ENCODE assay signal across 10 cellular contexts in the genomic region with DNA sequence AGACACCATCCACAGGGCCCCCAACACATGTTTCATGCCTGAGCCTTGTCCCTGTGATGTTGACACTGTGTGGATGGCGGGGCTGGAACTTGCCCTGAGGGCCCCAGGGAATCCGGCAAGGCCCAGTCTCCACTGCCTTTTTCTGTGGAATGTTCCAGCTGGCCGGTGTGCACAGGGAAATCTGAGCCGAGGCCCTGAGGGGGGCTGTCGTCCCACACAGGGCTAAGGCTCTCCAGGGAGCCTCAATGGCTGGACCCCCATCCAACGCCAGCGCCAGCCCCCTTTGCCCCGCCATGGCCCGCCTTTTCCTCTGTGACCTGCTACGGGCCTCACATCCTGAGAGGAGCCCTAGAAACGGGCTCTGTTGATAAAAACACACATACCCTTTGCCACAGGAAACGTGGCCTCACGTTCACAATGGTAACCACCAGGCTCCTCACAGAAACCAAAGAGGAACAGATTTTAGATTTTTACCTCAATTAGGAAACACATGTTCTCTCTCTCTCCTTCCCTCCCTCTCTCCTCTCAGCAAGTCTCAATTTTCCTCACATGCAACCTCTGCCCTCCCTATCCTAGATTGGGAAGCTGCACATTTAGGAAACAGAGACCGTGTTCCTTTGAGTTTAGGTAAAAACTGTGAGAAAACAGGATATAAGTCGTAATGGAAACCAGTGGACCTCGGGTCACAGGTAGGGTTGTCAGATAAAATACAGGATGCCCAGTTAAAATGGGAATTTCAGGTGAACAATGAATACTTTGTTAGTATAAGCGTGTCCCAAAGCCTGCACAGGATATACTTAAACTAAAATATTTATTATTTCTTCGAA. TPM values are rescaled to one million over a fixed set of nuclear protein-coding genes. Genes with fewer than 3 reads are reported as not detected.
A peak's percentile ranks its signal among the peaks of the same experiment; 100 is the strongest.
DNase-seq lines count a peak whose midpoint lies in the region; ATAC-seq, FAIRE-seq and TF ChIP-seq lines count a peak whose summit lies in the region.
"Had no signal": no experiment of that assay in that cellular context is flagged by ENCODE, and none has a peak within 500 bp of the region (broad histone marks: within the 10 kb centered on the region; RNA-seq: fewer than 3 reads in every experiment).

No MANE protein-coding gene starts in this region.

- H3K4me1 ChIP-seq in CD4-positive, alpha-beta memory T cell (ENCODE audit: insufficient read depth, low read length) = peaks cover 92% of the 10 kb centered on the region
- H3K4me1 ChIP-seq in gastrocnemius medialis = peaks cover 22 to 46% of the 10 kb centered on the region in 2 donors

- peak overlapping the region; percentile 96 to 100 (median 100) for H3K27ac Mint-ChIP-seq in CD4-positive, alpha-beta memory T cell
- peak overlapping the region; percentile 91 for H3K27ac Mint-ChIP-seq in T-helper 1 cell treated with Interleukin-12 subunit alpha and Interleukin-12 subunit beta and Interleukin-4 antibody, amounts not matched to agents 30 μg/mL and 1 μg/mL, for 36 hours
- H3K27ac Mint-ChIP-seq in activated naive CD8-positive, alpha-beta T cell = peak overlapping the region; percentile 99
- H3K27ac Mint-ChIP-seq: H9 had no signal

- H3K27ac ChIP-seq in CD4-positive, alpha-beta memory T cell (ENCODE audit: low read depth, low read length) = peak overlapping the region; percentile 93
- peak overlapping the region; percentile 7 to 59 (median 38) for H3K27ac ChIP-seq in gastrocnemius medialis

- H3K4me1 Mint-ChIP-seq in CD4-positive, alpha-beta memory T cell = peaks cover 72 to 97% (median 88%) of the 10 kb centered on the region in 4 donors
- peaks cover 49% of the 10 kb centered on the region for H3K4me1 Mint-ChIP-seq in T-helper 1 cell treated with Interleukin-12 subunit alpha and Interleukin-12 subunit beta and Interleukin-4 antibody, amounts not matched to agents 30 μg/mL and 1 μg/mL, for 36 hours (ENCODE audit: low read depth)
- peaks cover 95% of the 10 kb centered on the region for H3K4me1 Mint-ChIP-seq in activated naive CD8-positive, alpha-beta T cell (ENCODE audit: low read depth)
- H3K4me1 Mint-ChIP-seq: H9 had no signal

- POLR2A ChIA-PET in CD4-positive, alpha-beta memory T cell (lab: Charles Lee; ENCODE audit: partially characterized antibody) = interaction anchor here (0.9 to 11.4 kb wide), 10 partner anchors 9 to 498 kb away, joined by 3 to 352 read pairs (median 4); a partner anchor contains a TSS

- CTCF ChIA-PET in CD4-positive, alpha-beta memory T cell (lab: Charles Lee; ENCODE audit: partially characterized antibody) = interaction anchor here (1.4 to 9.4 kb wide), 3 partner anchors 15 to 57 kb away, joined by 4 to 85 read pairs (median 5); a partner anchor contains a TSS

- peaks cover 0 to 8% (median 3%) of the 10 kb centered on the region in 8 donors for H3K9me3 Mint-ChIP-seq in CD4-positive, alpha-beta memory T cell
- H3K9me3 Mint-ChIP-seq in T-helper 1 cell treated with Interleukin-12 subunit alpha and Interleukin-12 subunit beta and Interleukin-4 antibody, amounts not matched to agents 30 μg/mL and 1 μg/mL, for 36 hours = no peaks in the 10 kb centered on the region
- H3K9me3 Mint-ChIP-seq in activated naive CD8-positive, alpha-beta T cell (ENCODE audit: low read depth) = no peaks in the 10 kb centered on the region
- H3K9me3 Mint-ChIP-seq: H9 had no signal

- TF ChIP-seq POLR2A in gastrocnemius medialis (IDR thresholded peaks at IDR 0.05) = no peak

- DNase-seq in CD4-positive, alpha-beta memory T cell = peak; percentile 88 to 93 (median 91)
- peak in 1 of 2 donors; percentile 19 for DNase-seq in gastrocnemius medialis
- no peak for DNase-seq in GM13977 (ENCODE audit: low spot score)
- no peak for DNase-seq in GM19239 (ENCODE audit: insufficient read length, low spot score)
- no peak for DNase-seq in G401 (ENCODE audit: low spot score)
- no peak for DNase-seq in mesenteric fat pad (ENCODE audit: low spot score)
- DNase-seq: H9, NCI-H510A treated with DMSO at 0.1 percent for 48 hours had no signal

- ATAC-seq in gastrocnemius medialis = no peak

- in situ Hi-C loops in gastrocnemius medialis (cut with MboI; ENCODE audit: low sequenced_read_pairs in 4 of 4) = no loop called here
- in situ Hi-C loops in GM13977 (cut with MboI; ENCODE audit: low pct_unique_long_range_greater_than_20kb, low sequenced_read_pairs, unreplicated experiment) = no loop called here
- in situ Hi-C loops in G401 (cut with HindIII; ENCODE audit: low sequenced_read_pairs) = no loop called here

- TF ChIP-seq CTCF in gastrocnemius medialis (IDR thresholded peaks at IDR 0.05 in 4 of 5, conservative IDR thresholded peaks at IDR 0.05 in 1 of 5) (no peak), GM13977 (IDR thresholded peaks at IDR 0.05; ENCODE audit: extremely low read depth, insufficient read depth, missing control alignments) (no peak)

- intact Hi-C loops in CD4-positive, alpha-beta memory T cell (cut with micrococcal nuclease) = loop anchor here (1.0 to 5.0 kb wide), 5 partner anchors 9 to 498 kb away; a partner anchor contains a TSS
- intact Hi-C loops in gastrocnemius medialis (cut with DNase I; ENCODE audit: low total_unique reads) = loop anchor here (5.0 kb wide), 1 partner anchor 278 kb away; no protein-coding TSS in a partner anchor

- peak overlapping the region in 1 of 2 donors; percentile 2 for H3K4me3 ChIP-seq in CD4-positive, alpha-beta memory T cell (ENCODE audit: low read length in 2 of 2)
- no peak overlapping the region for H3K4me3 ChIP-seq in gastrocnemius medialis

- H3K36me3 ChIP-seq in CD4-positive, alpha-beta memory T cell (ENCODE audit: insufficient read depth, low read length) = no peaks in the 10 kb centered on the region
- H3K36me3 ChIP-seq in gastrocnemius medialis = no peaks in the 10 kb centered on the region

- no peak for FAIRE-seq in GM19239 (lab: Jason Lieb, UNC)

- no peaks in the 10 kb centered on the region for H3K9me3 ChIP-seq in CD4-positive, alpha-beta memory T cell (ENCODE audit: control insufficient read depth in 1 of 2, low read length in 2 of 2)
- H3K9me3 ChIP-seq in gastrocnemius medialis = no peaks in the 10 kb centered on the region

- H3K4me3 Mint-ChIP-seq in CD4-positive, alpha-beta memory T cell = peak overlapping the region; percentile 73 to 91 (median 80)
- peak overlapping the region; percentile 67 for H3K4me3 Mint-ChIP-seq in T-helper 1 cell treated with Interleukin-12 subunit alpha and Interleukin-12 subunit beta and Interleukin-4 antibody, amounts not matched to agents 30 μg/mL and 1 μg/mL, for 36 hours
- peak overlapping the region; percentile 73 for H3K4me3 Mint-ChIP-seq in activated naive CD8-positive, alpha-beta T cell
- H3K4me3 Mint-ChIP-seq: H9 had no signal

- no peaks in the 10 kb centered on the region for H3K27me3 Mint-ChIP-seq in CD4-positive, alpha-beta memory T cell
- H3K27me3 Mint-ChIP-seq in T-helper 1 cell treated with Interleukin-12 subunit alpha and Interleukin-12 subunit beta and Interleukin-4 antibody, amounts not matched to agents 30 μg/mL and 1 μg/mL, for 36 hours (ENCODE audit: low read depth) = no peaks in the 10 kb centered on the region
- no peaks in the 10 kb centered on the region for H3K27me3 Mint-ChIP-seq in activated naive CD8-positive, alpha-beta T cell

- H3K36me3 Mint-ChIP-seq in CD4-positive, alpha-beta memory T cell = peaks cover 34 to 42% of the 10 kb centered on the region in 2 donors
- H3K36me3 Mint-ChIP-seq in T-helper 1 cell treated with Interleukin-12 subunit alpha and Interleukin-12 subunit beta and Interleukin-4 antibody, amounts not matched to agents 30 μg/mL and 1 μg/mL, for 36 hours (ENCODE audit: low read depth) = peaks cover 2% of the 10 kb centered on the region
- peaks cover 6% of the 10 kb centered on the region for H3K36me3 Mint-ChIP-seq in activated naive CD8-positive, alpha-beta T cell

- no peaks in the 10 kb centered on the region for H3K27me3 ChIP-seq in CD4-positive, alpha-beta memory T cell (ENCODE audit: insufficient read depth, low read length)
- H3K27me3 ChIP-seq in gastrocnemius medialis = no peaks in the 10 kb centered on the region

RNA-seq across cellular contexts. Expression of a gene that starts 13.7 kb away (rescaled TPM):
- total RNA-seq in CD4-positive, alpha-beta memory T cell = 10 to 100 TPM; 46.8 to 49.0 TPM
- polyA plus RNA-seq in CD4-positive, alpha-beta memory T cell = 10 to 100 TPM in 1 of 2 donors, 1 to 10 TPM in 1; 7.8 to 12.1 TPM
- under 1 TPM in 2 of 4 donors, not detected in 2; 0.05 to 0.07 TPM for total RNA-seq in gastrocnemius medialis
- not detected in 2 replicates for total RNA-seq in G401 (2014; rRNA removed; shearing (Covaris generic))
- 0.32 TPM for total RNA-seq in mesenteric fat pad
- total RNA-seq: H9 had no signal

Comparison
In these comparisons a context has a peak if more than half of its experiments do, and no peak if none do; other contexts are left out.
1. DNase-seq: peak in CD4-positive, alpha-beta memory T cell (5 of 5); none in GM13977 (single experiment), GM19239 (single experiment), G401 (single experiment) and mesenteric fat pad (single experiment).
2. RNA of a gene that starts 13.7 kb away (total RNA-seq): 46.8 to 49.0 TPM in CD4-positive, alpha-beta memory T cell; 0.32 TPM in mesenteric fat pad (single experiment), 0.05 to 0.07 TPM in gastrocnemius medialis and not detected in G401; every median in the first group is over 10 times any median in the second.
3. Peak in every context shown above with its lines, with median percentiles within 50 percentile points of each other: H3K27ac Mint-ChIP-seq and H3K4me3 Mint-ChIP-seq.